17 cellular contexts compared by ENCODE assay signal in the genomic region with DNA sequence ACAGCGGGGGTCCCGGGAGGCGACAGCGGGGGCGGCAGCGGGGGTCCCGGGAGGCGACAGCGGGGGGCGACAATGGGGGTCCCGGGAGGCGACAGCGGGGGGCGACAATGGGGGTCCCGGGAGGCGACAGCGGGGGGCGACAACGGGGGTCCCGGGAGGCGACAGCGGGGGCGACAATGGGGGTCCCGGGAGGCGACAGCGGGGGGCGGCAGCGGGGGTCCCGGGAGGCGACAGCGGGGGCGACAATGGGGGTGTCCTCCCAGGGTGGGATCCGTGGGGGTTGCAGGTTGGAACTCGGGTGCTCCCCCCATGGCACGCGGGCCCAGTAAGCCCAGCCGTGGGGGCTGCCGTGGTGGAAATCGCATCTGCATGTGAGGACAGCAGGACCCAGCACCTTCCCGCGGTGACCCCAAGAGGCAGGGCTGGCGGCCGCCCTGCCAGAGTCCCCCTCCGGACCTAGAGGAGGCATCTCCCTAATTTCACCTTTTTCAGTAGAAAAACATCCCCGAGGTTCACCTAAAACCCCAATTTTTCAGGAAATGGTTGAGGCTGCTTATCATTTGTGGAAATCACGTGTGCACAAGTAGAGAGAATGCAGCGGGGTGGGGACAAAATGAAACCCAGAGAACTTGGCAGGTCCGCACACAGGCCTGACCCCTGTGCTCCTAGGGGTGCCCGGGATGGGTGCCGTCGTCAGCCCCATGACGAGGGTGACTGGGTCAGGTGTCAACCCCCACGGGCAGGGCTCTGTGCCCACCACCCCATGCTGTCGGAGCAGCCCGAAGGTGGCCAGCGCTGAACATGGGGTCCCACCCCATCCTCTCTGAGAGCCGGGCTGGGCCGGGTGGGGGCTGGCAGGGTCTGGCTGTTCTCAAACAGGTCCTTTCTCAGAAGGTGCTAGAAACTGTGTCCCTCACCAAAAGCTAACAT. TPM values are rescaled to one million over a fixed set of nuclear protein-coding genes. Genes with fewer than 3 reads are reported as not detected.
A peak's percentile ranks its signal among the peaks of the same experiment; 100 is the strongest.
DNase-seq lines count a peak whose midpoint lies in the region; ATAC-seq and FAIRE-seq lines count a peak whose summit lies in the region.
"Had no signal": no experiment of that assay in that cellular context is flagged by ENCODE, and none has a peak within 500 bp of the region (broad histone marks: within the 10 kb centered on the region; RNA-seq: fewer than 3 reads in every experiment).

No MANE protein-coding gene starts in this region.

- DNase-seq in activated naive CD8-positive, alpha-beta T cell treated with anti-CD3 and anti-CD28 coated beads, Interleukin-2, amount 50 U/mL, for 24 hours, result no peak
- DNase-seq in T-cell (no peak), immature natural killer cell (peak; percentile 29 to 43 (median 36)), NCI-H128 (lab: John Stamatoyannopoulos, UW; ENCODE audit: unreplicated experiment) (no peak), HTR-8/SVneo (ENCODE audit: insufficient read length, low spot score) (no peak), NCI-H2171 (lab: John Stamatoyannopoulos, UW) (no peak)
- DNase-seq in stimulated activated effector memory CD8-positive, alpha-beta T cell treated with anti-CD3 and anti-CD28 coated beads, Interleukin-12 subunit alpha, Interleukin-12 subunit beta, amount 100 ng/mL, for 72 hours (ENCODE audit: low spot score in 2 of 2), result no peak
- DNase-seq: activated naive CD4-positive, alpha-beta T cell treated with anti-CD3 and anti-CD28 coated beads for 36 hours; dorsolateral prefrontal cortex; EL; H7; mesendoderm; NCI-H146; NCI-H226; retina had no signal

- H3K4me1 Mint-ChIP-seq in activated naive CD8-positive, alpha-beta T cell (ENCODE audit: low read depth), result peaks cover 27% of the 10 kb centered on the region
- H3K4me1 Mint-ChIP-seq in activated naive CD8-positive, alpha-beta T cell treated with anti-CD3 and anti-CD28 coated beads, Interleukin-2, amount 50 U/mL, for 24 hours, result peaks cover 30% of the 10 kb centered on the region
- H3K4me1 Mint-ChIP-seq in T-cell, result peaks cover 26 to 34% (median 30%) of the 10 kb centered on the region in 3 donors
- H3K4me1 Mint-ChIP-seq in immature natural killer cell, result peaks cover 30 to 32% of the 10 kb centered on the region in 2 donors
- H3K4me1 Mint-ChIP-seq in stimulated activated effector memory CD8-positive, alpha-beta T cell treated with anti-CD3 and anti-CD28 coated beads, Interleukin-12 subunit alpha, Interleukin-12 subunit beta, amount 100 ng/mL, for 72 hours, result peaks cover 30% of the 10 kb centered on the region

- no peak for ATAC-seq in activated naive CD8-positive, alpha-beta T cell treated with anti-CD3 and anti-CD28 coated beads, Interleukin-2, amount 50 U/mL, for 24 hours
- peak in 1 of 4 experiments; percentile 34 for ATAC-seq in T-cell (replicated peaks in 1 of 4)
- ATAC-seq in stimulated activated effector memory CD8-positive, alpha-beta T cell treated with anti-CD3 and anti-CD28 coated beads, Interleukin-12 subunit alpha, Interleukin-12 subunit beta, amount 100 ng/mL, for 72 hours, result peak; percentile 20

- CTCF ChIA-PET in T-cell (lab: Charles Lee), result no interaction called here

- H3K4me3 Mint-ChIP-seq in activated naive CD8-positive, alpha-beta T cell, result peak overlapping the region; percentile 46
- H3K4me3 Mint-ChIP-seq in activated naive CD8-positive, alpha-beta T cell treated with anti-CD3 and anti-CD28 coated beads, Interleukin-2, amount 50 U/mL, for 24 hours, result no peak overlapping the region
- H3K4me3 Mint-ChIP-seq in T-cell (peak overlapping the region; percentile 36 to 51 (median 39)), immature natural killer cell (peak overlapping the region; percentile 63 to 72 (median 69))
- peak overlapping the region; percentile 14 for H3K4me3 Mint-ChIP-seq in stimulated activated effector memory CD8-positive, alpha-beta T cell treated with anti-CD3 and anti-CD28 coated beads, Interleukin-12 subunit alpha, Interleukin-12 subunit beta, amount 100 ng/mL, for 72 hours
- H3K4me3 Mint-ChIP-seq: activated naive CD4-positive, alpha-beta T cell treated with anti-CD3 and anti-CD28 coated beads for 36 hours; neural progenitor cell had no signal

- H3K27me3 Mint-ChIP-seq in activated naive CD8-positive, alpha-beta T cell, result no peaks in the 10 kb centered on the region
- no peaks in the 10 kb centered on the region for H3K27me3 Mint-ChIP-seq in activated naive CD8-positive, alpha-beta T cell treated with anti-CD3 and anti-CD28 coated beads, Interleukin-2, amount 50 U/mL, for 24 hours
- H3K27me3 Mint-ChIP-seq in T-cell, result no peaks in the 10 kb centered on the region
- peaks cover 2 to 15% (median 4%) of the 10 kb centered on the region in 3 donors for H3K27me3 Mint-ChIP-seq in immature natural killer cell (ENCODE audit: low read depth in 3 of 3)

- no peak for FAIRE-seq in HTR-8/SVneo (lab: Jason Lieb, UNC)

- no peaks in the 10 kb centered on the region for H3K9me3 Mint-ChIP-seq in activated naive CD8-positive, alpha-beta T cell (ENCODE audit: low read depth)
- H3K9me3 Mint-ChIP-seq in activated naive CD8-positive, alpha-beta T cell treated with anti-CD3 and anti-CD28 coated beads, Interleukin-2, amount 50 U/mL, for 24 hours, result no peaks in the 10 kb centered on the region
- no peaks in the 10 kb centered on the region for H3K9me3 Mint-ChIP-seq in T-cell
- H3K9me3 Mint-ChIP-seq in immature natural killer cell, result no peaks in the 10 kb centered on the region
- H3K9me3 Mint-ChIP-seq in stimulated activated effector memory CD8-positive, alpha-beta T cell treated with anti-CD3 and anti-CD28 coated beads, Interleukin-12 subunit alpha, Interleukin-12 subunit beta, amount 100 ng/mL, for 72 hours, result no peaks in the 10 kb centered on the region
- H3K9me3 Mint-ChIP-seq: activated naive CD4-positive, alpha-beta T cell treated with anti-CD3 and anti-CD28 coated beads for 36 hours; neural progenitor cell had no signal

- POLR2A ChIA-PET in T-cell (lab: Charles Lee), result no interaction called here

- H3K27ac Mint-ChIP-seq in activated naive CD8-positive, alpha-beta T cell, result no peak overlapping the region
- no peak overlapping the region for H3K27ac Mint-ChIP-seq in activated naive CD8-positive, alpha-beta T cell treated with anti-CD3 and anti-CD28 coated beads, Interleukin-2, amount 50 U/mL, for 24 hours
- H3K27ac Mint-ChIP-seq in T-cell (peak overlapping the region in 1 of 2 donors; percentile 36), immature natural killer cell (peak overlapping the region in 4 of 6 donors; percentile 42 to 86 (median 81))
- peak overlapping the region; percentile 79 for H3K27ac Mint-ChIP-seq in stimulated activated effector memory CD8-positive, alpha-beta T cell treated with anti-CD3 and anti-CD28 coated beads, Interleukin-12 subunit alpha, Interleukin-12 subunit beta, amount 100 ng/mL, for 72 hours
- H3K27ac Mint-ChIP-seq: activated naive CD4-positive, alpha-beta T cell treated with anti-CD3 and anti-CD28 coated beads for 36 hours had no signal

- no peaks in the 10 kb centered on the region for H3K36me3 Mint-ChIP-seq in activated naive CD8-positive, alpha-beta T cell
- no peaks in the 10 kb centered on the region for H3K36me3 Mint-ChIP-seq in activated naive CD8-positive, alpha-beta T cell treated with anti-CD3 and anti-CD28 coated beads, Interleukin-2, amount 50 U/mL, for 24 hours (ENCODE audit: low read depth)
- H3K36me3 Mint-ChIP-seq in T-cell, result no peaks in the 10 kb centered on the region
- no peaks in the 10 kb centered on the region for H3K36me3 Mint-ChIP-seq in immature natural killer cell
- H3K36me3 Mint-ChIP-seq in stimulated activated effector memory CD8-positive, alpha-beta T cell treated with anti-CD3 and anti-CD28 coated beads, Interleukin-12 subunit alpha, Interleukin-12 subunit beta, amount 100 ng/mL, for 72 hours, result peaks cover 6% of the 10 kb centered on the region
- H3K36me3 Mint-ChIP-seq: neural progenitor cell had no signal

RNA-seq across cellular contexts. Expression of gene METRNL, which starts 10.5 kb away (rescaled TPM):
- 10 to 100 TPM in 3 of 5 donors, 1 to 10 TPM in 2; 7.0 to 50.8 (median 11.9) TPM for total RNA-seq in T-cell
- polyA plus RNA-seq in immature natural killer cell, result 10 to 100 TPM; 13.6 to 72.3 (median 49.2) TPM

Comparison
In these comparisons a context has a peak if more than half of its experiments do, and no peak if none do; other contexts are left out.
1. H3K27ac Mint-ChIP-seq: peak in immature natural killer cell (4 of 6) and stimulated activated effector memory CD8-positive, alpha-beta T cell treated with anti-CD3 and anti-CD28 coated beads, Interleukin-12 subunit alpha, Interleukin-12 subunit beta, amount 100 ng/mL, for 72 hours (single experiment); none in activated naive CD8-positive, alpha-beta T cell (single experiment) and activated naive CD8-positive, alpha-beta T cell treated with anti-CD3 and anti-CD28 coated beads, Interleukin-2, amount 50 U/mL, for 24 hours (single experiment).
2. DNase-seq: peak in immature natural killer cell (3 of 3); none in activated naive CD8-positive, alpha-beta T cell treated with anti-CD3 and anti-CD28 coated beads, Interleukin-2, amount 50 U/mL, for 24 hours (single experiment), T-cell (0 of 34), stimulated activated effector memory CD8-positive, alpha-beta T cell treated with anti-CD3 and anti-CD28 coated beads, Interleukin-12 subunit alpha, Interleukin-12 subunit beta, amount 100 ng/mL, for 72 hours (0 of 2), NCI-H128 (single experiment), HTR-8/SVneo (single experiment) and NCI-H2171 (single experiment).